In the genomic region with DNA sequence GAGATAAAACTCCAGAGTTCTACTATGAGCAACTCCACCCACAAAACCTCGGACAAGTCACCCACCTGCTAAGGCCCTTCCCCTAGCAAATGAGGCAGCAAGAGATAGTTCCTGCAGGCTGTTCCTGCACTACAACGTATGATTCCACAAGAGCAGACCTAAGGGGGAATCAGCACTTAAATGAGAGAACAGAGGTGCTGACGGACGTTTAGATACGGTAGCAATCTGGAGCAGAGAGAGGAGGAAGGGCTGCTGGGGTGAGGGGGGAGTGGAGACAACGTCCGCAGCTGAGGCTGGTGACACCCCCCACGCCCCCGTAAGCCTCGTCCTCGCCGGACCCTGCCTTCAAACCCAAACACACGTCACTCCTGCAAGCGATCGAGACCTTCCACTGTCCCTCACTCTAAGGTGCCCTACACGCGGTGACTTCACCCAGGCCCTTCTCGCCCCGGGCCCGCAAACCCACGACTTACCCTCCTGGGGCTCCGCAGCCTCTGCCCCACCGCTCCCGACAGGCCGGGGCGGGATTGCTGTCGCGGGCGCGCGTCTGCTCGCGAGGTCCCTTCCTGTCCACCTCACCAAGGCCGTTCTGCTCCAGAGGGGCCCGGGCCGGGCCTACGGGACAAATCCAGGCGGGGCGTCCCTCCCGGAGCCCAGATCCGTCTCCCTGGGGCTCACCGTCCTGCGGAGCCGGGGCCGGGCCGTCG, we compare ENCODE assay signal across 8 cellular contexts. TPM values are rescaled to one million over a fixed set of nuclear protein-coding genes. Genes with fewer than 3 reads are reported as not detected.
DNase-seq lines count a peak whose midpoint lies in the region; ATAC-seq and TF ChIP-seq lines count a peak whose summit lies in the region.

No MANE protein-coding gene starts in this region.

- TF ChIP-seq CTCF in fibroblast of the aortic adventitia (IDR thresholded peaks at IDR 0.05; ENCODE audit: insufficient read depth, low read length) (no peak), neutrophil (IDR thresholded peaks at IDR 0.05) (no peak)

- H3K4me1 Mint-ChIP-seq in activated T-helper 1 cell treated with anti-CD3 and anti-CD28 coated beads, Interleukin-12 subunit alpha, Interleukin-12 subunit beta, Interleukin-2, Interleukin-4 antibody, amounts not matched to agents 30 ng/mL and 10 ng/mL and 1 ng/mL, durations not matched to agents 14 hours and 24 hours and 36 hours (ENCODE audit: low read depth) = peaks cover 31% of the 10 kb centered on the region

- ATAC-seq in HG02610 (IDR thresholded peaks at IDR 0.05; ENCODE audit: unreplicated experiment) (peak; percentile 21), aorta (ENCODE audit: low FRiP score) (peak; percentile 19)

- H3K4me3 ChIP-seq in fibroblast of the aortic adventitia (ENCODE audit: low read depth, low read length) (peak overlapping the region; percentile 89), neutrophil (ENCODE audit: low read depth in 1 of 2, low read length in 1 of 2) (peak overlapping the region; percentile 74 to 81), aorta (ENCODE audit: low read length in 2 of 2) (peak overlapping the region; percentile 73 to 96)

- peak overlapping the region; percentile 90 for H3K27ac Mint-ChIP-seq in activated T-helper 1 cell treated with anti-CD3 and anti-CD28 coated beads, Interleukin-12 subunit alpha, Interleukin-12 subunit beta, Interleukin-2, Interleukin-4 antibody, amounts not matched to agents 30 ng/mL and 10 ng/mL and 1 ng/mL, durations not matched to agents 14 hours and 24 hours and 36 hours

- peaks cover 50% of the 10 kb centered on the region for H3K9me3 Mint-ChIP-seq in activated T-helper 1 cell treated with anti-CD3 and anti-CD28 coated beads, Interleukin-12 subunit alpha, Interleukin-12 subunit beta, Interleukin-2, Interleukin-4 antibody, amounts not matched to agents 30 ng/mL and 10 ng/mL and 1 ng/mL, durations not matched to agents 14 hours and 24 hours and 36 hours

- 1% methylated on average over 43 to 47 of the region's 47 CpGs for WGBS in aorta, 2 donors

- peaks cover 2% of the 10 kb centered on the region for H3K27me3 Mint-ChIP-seq in activated T-helper 1 cell treated with anti-CD3 and anti-CD28 coated beads, Interleukin-12 subunit alpha, Interleukin-12 subunit beta, Interleukin-2, Interleukin-4 antibody, amounts not matched to agents 30 ng/mL and 10 ng/mL and 1 ng/mL, durations not matched to agents 14 hours and 24 hours and 36 hours (ENCODE audit: insufficient read depth)

- peaks cover 24% of the 10 kb centered on the region for H3K36me3 ChIP-seq in neutrophil
- H3K36me3 ChIP-seq in aorta (ENCODE audit: control insufficient read depth in 1 of 2, insufficient read depth in 2 of 2, low read length in 1 of 2) = peaks cover 7 to 14% of the 10 kb centered on the region in 2 donors

- DNase-seq in DMS 273 (lab: John Stamatoyannopoulos, UW; ENCODE audit: unreplicated experiment) = peak; percentile 72
- DNase-seq in DMS 273 treated with DMSO at 0.1 percent for 48 hours (lab: John Stamatoyannopoulos, UW) = no peak
- peak; percentile 68 for DNase-seq in NAMALWA (ENCODE audit: low spot score)
- peak; percentile 21 for DNase-seq in activated T-helper 1 cell treated with anti-CD3 and anti-CD28 coated beads, Interleukin-12 subunit alpha, Interleukin-12 subunit beta, Interleukin-2, Interleukin-4 antibody, amounts not matched to agents 30 ng/mL and 10 ng/mL and 1 ng/mL, durations not matched to agents 14 hours and 24 hours and 36 hours (ENCODE audit: low spot score)
- peak; percentile 25 for DNase-seq in fibroblast of the aortic adventitia (ENCODE audit: low read depth)
- peak; percentile 57 to 81 for DNase-seq in aorta

- H3K27ac ChIP-seq in neutrophil = peak overlapping the region; percentile 89
- no peak overlapping the region for H3K27ac ChIP-seq in aorta (ENCODE audit: low read depth in 1 of 2, low read length in 2 of 2)

- H3K4me1 ChIP-seq in neutrophil (ENCODE audit: control insufficient read depth in 1 of 2, insufficient read depth in 1 of 2, low read depth in 1 of 2, low read length in 1 of 2) (peaks cover 21 to 22% of the 10 kb centered on the region in 2 experiments), aorta (ENCODE audit: control insufficient read depth in 1 of 2, insufficient read depth in 2 of 2, low read length in 2 of 2) (no peaks in the 10 kb centered on the region)

- H3K4me3 Mint-ChIP-seq in activated T-helper 1 cell treated with anti-CD3 and anti-CD28 coated beads, Interleukin-12 subunit alpha, Interleukin-12 subunit beta, Interleukin-2, Interleukin-4 antibody, amounts not matched to agents 30 ng/mL and 10 ng/mL and 1 ng/mL, durations not matched to agents 14 hours and 24 hours and 36 hours = peak overlapping the region; percentile 95

- H3K27me3 ChIP-seq in neutrophil (peaks cover 25% of the 10 kb centered on the region), aorta (ENCODE audit: control insufficient read depth in 1 of 2, insufficient read depth in 2 of 2, low read length in 1 of 2) (no peaks in the 10 kb centered on the region)

- intact Hi-C loops in activated T-helper 1 cell treated with anti-CD3 and anti-CD28 coated beads, Interleukin-12 subunit alpha, Interleukin-12 subunit beta, Interleukin-2, Interleukin-4 antibody, amounts not matched to agents 30 ng/mL and 10 ng/mL and 1 ng/mL, durations not matched to agents 14 hours and 24 hours and 36 hours (cut with micrococcal nuclease) = loop anchor here (1.0 to 5.0 kb wide), 3 partner anchors 14 to 476 kb away; a partner anchor contains a TSS
- intact Hi-C loops in aorta (cut with DNase I) = loop anchor here in 1 of 2 donors (2.0 kb wide), 2 partner anchors 23 to 69 kb away; a partner anchor contains a TSS

- H3K36me3 Mint-ChIP-seq in activated T-helper 1 cell treated with anti-CD3 and anti-CD28 coated beads, Interleukin-12 subunit alpha, Interleukin-12 subunit beta, Interleukin-2, Interleukin-4 antibody, amounts not matched to agents 30 ng/mL and 10 ng/mL and 1 ng/mL, durations not matched to agents 14 hours and 24 hours and 36 hours (ENCODE audit: low read depth) = peaks cover 48% of the 10 kb centered on the region

- H3K9me3 ChIP-seq in neutrophil (no peaks in the 10 kb centered on the region), aorta (ENCODE audit: control insufficient read depth, low read length) (peaks cover 6% of the 10 kb centered on the region)

RNA-seq across cellular contexts. Expression of a gene that starts 0.6 kb away (rescaled TPM):
- 19.7 and 20.9 TPM in 2 replicates for total RNA-seq in activated T-helper 1 cell treated with anti-CD3 and anti-CD28 coated beads, Interleukin-12 subunit alpha, Interleukin-12 subunit beta, Interleukin-2, Interleukin-4 antibody, amounts not matched to agents 30 ng/mL and 10 ng/mL and 1 ng/mL, durations not matched to agents 14 hours and 24 hours and 36 hours
- total RNA-seq in fibroblast of the aortic adventitia (ENCODE audit: low replicate concordance) (16.9 and 36.9 TPM in 2 replicates), aorta (10 to 100 TPM; 23.5 to 26.7 TPM)
- polyA plus RNA-seq in aorta = 10 to 100 TPM in 1 of 2 donors, 1 to 10 TPM in 1; 8.9 to 17.0 TPM

RNA-seq across cellular contexts. Expression of a gene that starts 47.8 kb away (rescaled TPM):
- total RNA-seq in activated T-helper 1 cell treated with anti-CD3 and anti-CD28 coated beads, Interleukin-12 subunit alpha, Interleukin-12 subunit beta, Interleukin-2, Interleukin-4 antibody, amounts not matched to agents 30 ng/mL and 10 ng/mL and 1 ng/mL, durations not matched to agents 14 hours and 24 hours and 36 hours = 0.20 and 0.29 TPM in 2 replicates
- not detected in 2 replicates for total RNA-seq in fibroblast of the aortic adventitia (ENCODE audit: low replicate concordance)
- under 1 TPM; 0.21 to 0.39 TPM for total RNA-seq in aorta
- polyA plus RNA-seq in aorta = not detected
